In genomic region chr4:113674733-113675132, GRCh38 we compare ENCODE assay signal across 26 cellular contexts.
A peak's percentile ranks its signal among the peaks of the same experiment; 100 is the strongest.
DNase-seq lines count a peak whose midpoint lies in the region; ATAC-seq and TF ChIP-seq lines count a peak whose summit lies in the region.
"Had no signal": no experiment of that assay in that cellular context is flagged by ENCODE, and none has a peak within 500 bp of the region (broad histone marks: within the 10 kb centered on the region; RNA-seq: fewer than 3 reads in every experiment).

No MANE protein-coding gene starts in this region.

- no peaks in the 10 kb centered on the region for H3K27me3 ChIP-seq in BLaER1 treated with 17β-estradiol and CSF1 and Interleukin-3, amounts not matched to agents 10 nM and 100 nM
- H3K27me3 ChIP-seq in OCI-LY1 (ENCODE audit: insufficient read depth, low read length): no peaks in the 10 kb centered on the region
- H3K27me3 ChIP-seq: neutrophil, upper lobe of left lung had no signal

- H3K27me3 Mint-ChIP-seq in activated naive CD4-positive, alpha-beta T cell treated with anti-CD3 and anti-CD28 coated beads for 36 hours (ENCODE audit: low read depth): no peaks in the 10 kb centered on the region
- H3K27me3 Mint-ChIP-seq: activated B cell treated with CpG ODN at 0.5 μM for 24 hours; IgD-negative memory B cell; naive thymus-derived CD4-positive, alpha-beta T cell; progenitor cell of endocrine pancreas; T-cell had no signal

- no peak overlapping the region for H3K4me3 Mint-ChIP-seq in activated naive CD4-positive, alpha-beta T cell treated with anti-CD3 and anti-CD28 coated beads for 36 hours
- H3K4me3 Mint-ChIP-seq: activated B cell treated with CpG ODN at 0.5 μM for 24 hours; CD14-positive monocyte; HFFc6; IgD-negative memory B cell; immature natural killer cell; mesothelial cell of epicardium; naive thymus-derived CD4-positive, alpha-beta T cell; T-cell had no signal

- H3K4me3 ChIP-seq in BLaER1 treated with 17β-estradiol and CSF1 and Interleukin-3, amounts not matched to agents 10 nM and 100 nM: no peak overlapping the region
- no peak overlapping the region for H3K4me3 ChIP-seq in OCI-LY1 (ENCODE audit: low read depth, low read length, poor library complexity, severe bottlenecking)
- H3K4me3 ChIP-seq: coronary artery, upper lobe of left lung had no signal

- peaks cover 30 to 69% (median 50%) of the 10 kb centered on the region in 10 experiments for H3K4me1 ChIP-seq in BLaER1 treated with 17β-estradiol and CSF1 and Interleukin-3, amounts not matched to agents 10 nM and 100 nM
- peaks cover 63% of the 10 kb centered on the region for H3K4me1 ChIP-seq in OCI-LY1 (ENCODE audit: insufficient read depth, low read length, severe bottlenecking)

- no peak overlapping the region for H3K9ac ChIP-seq in BLaER1 treated with 17β-estradiol and CSF1 and Interleukin-3, amounts not matched to agents 10 nM and 100 nM
- H3K9ac ChIP-seq in OCI-LY1 (ENCODE audit: low read length): no peak overlapping the region

- DNase-seq in activated naive CD4-positive, alpha-beta T cell treated with anti-CD3 and anti-CD28 coated beads for 36 hours: no peak
- no peak for DNase-seq in activated naive CD4-positive, alpha-beta T cell treated with anti-CD3 and anti-CD28 coated beads, Interleukin-2, amount 50 U/mL, for 16 hours
- DNase-seq in midbrain (lab: John Stamatoyannopoulos, UW): peak; percentile 12
- DNase-seq: activated B cell treated with CpG ODN at 0.5 μM for 24 hours; activated CD4-positive, alpha-beta T cell treated with anti-CD3 and anti-CD28 coated beads, Interleukin-2, amount 50 U/mL, for 48 hours; effector CD8-positive, alpha-beta T cell; HFFc6; immature natural killer cell; naive thymus-derived CD4-positive, alpha-beta T cell; NCI-H2107; NCI-H446 treated with DMSO at 0.1 percent for 48 hours; OCI-M1; stimulated activated CD4-positive, alpha-beta T cell treated with anti-CD3 and anti-CD28 coated beads, Interleukin-4, amount 100 ng/mL, for 1 hour; T-cell had no signal

- H3K9me3 Mint-ChIP-seq in activated naive CD4-positive, alpha-beta T cell treated with anti-CD3 and anti-CD28 coated beads for 36 hours: no peaks in the 10 kb centered on the region
- H3K9me3 Mint-ChIP-seq: activated B cell treated with CpG ODN at 0.5 μM for 24 hours, HFFc6, IgD-negative memory B cell, immature natural killer cell, mesothelial cell of epicardium, T-cell had no signal

- no peaks in the 10 kb centered on the region; a peak in 1 of 22 replicates for H3K9me3 ChIP-seq in BLaER1 treated with 17β-estradiol and CSF1 and Interleukin-3, amounts not matched to agents 10 nM and 100 nM (replicated peaks in 1 of 11)
- no peaks in the 10 kb centered on the region for H3K9me3 ChIP-seq in OCI-LY1 (ENCODE audit: low read length)
- H3K9me3 ChIP-seq: neutrophil, upper lobe of left lung had no signal

- CTCF ChIA-PET in activated naive CD4-positive, alpha-beta T cell treated with anti-CD3 and anti-CD28 coated beads for 36 hours (lab: Charles Lee): interaction anchor here (0.5 to 1.8 kb wide), 5 partner anchors 10 to 127 kb away, joined by 3 to 5 read pairs (median 5); no protein-coding TSS in a partner anchor

- H4K20me1 ChIP-seq in BLaER1 treated with 17β-estradiol and CSF1 and Interleukin-3, amounts not matched to agents 10 nM and 100 nM: peaks cover 0 to 70% (median 0%) of the 10 kb centered on the region in 11 experiments; a peak in 8 of 22 replicates
- H4K20me1 ChIP-seq in OCI-LY1 (ENCODE audit: insufficient read depth, low read length): no peaks in the 10 kb centered on the region

- H3K9me2 ChIP-seq in OCI-LY1 (ENCODE audit: low read depth, low read length): no peaks in the 10 kb centered on the region

- H3K27ac Mint-ChIP-seq in activated naive CD4-positive, alpha-beta T cell treated with anti-CD3 and anti-CD28 coated beads for 36 hours: peak overlapping the region; percentile 15
- H3K27ac Mint-ChIP-seq: activated B cell treated with CpG ODN at 0.5 μM for 24 hours, HFFc6, IgD-negative memory B cell, immature natural killer cell, mesothelial cell of epicardium, progenitor cell of endocrine pancreas, T-cell had no signal

- H3F3A ChIP-seq in OCI-LY1 (ENCODE audit: insufficient read depth, low read length): no peaks in the 10 kb centered on the region

- ATAC-seq in GM21528 (IDR thresholded peaks at IDR 0.05; ENCODE audit: low FRiP score, unreplicated experiment) (no peak), GM18502 (IDR thresholded peaks at IDR 0.05; ENCODE audit: poor library complexity, unreplicated experiment) (no peak), GM18517 (IDR thresholded peaks at IDR 0.05; ENCODE audit: unreplicated experiment) (no peak)
- ATAC-seq: naive thymus-derived CD4-positive, alpha-beta T cell; T-cell had no signal

- H3K36me3 ChIP-seq in BLaER1 treated with 17β-estradiol and CSF1 and Interleukin-3, amounts not matched to agents 10 nM and 100 nM: peaks cover 3 to 59% (median 18%) of the 10 kb centered on the region in 11 experiments; a peak in 21 of 22 replicates
- peaks cover 53% of the 10 kb centered on the region for H3K36me3 ChIP-seq in OCI-LY1 (ENCODE audit: insufficient read depth, low read length)
- H3K36me3 ChIP-seq: neutrophil, upper lobe of left lung had no signal

- peaks cover 25% of the 10 kb centered on the region for H3K36me3 Mint-ChIP-seq in activated naive CD4-positive, alpha-beta T cell treated with anti-CD3 and anti-CD28 coated beads for 36 hours (ENCODE audit: low read depth)
- H3K36me3 Mint-ChIP-seq: mesothelial cell of epicardium had no signal

- intact Hi-C loops in activated naive CD4-positive, alpha-beta T cell treated with anti-CD3 and anti-CD28 coated beads for 36 hours (cut with micrococcal nuclease): no loop called here

- peaks cover 43% of the 10 kb centered on the region for H3K79me2 ChIP-seq in OCI-LY1 (ENCODE audit: insufficient read depth, low read length)

- peak overlapping the region in 10 of 11 experiments; percentile 1 to 64 (median 47); a peak in 17 of 22 replicates for H3K4me2 ChIP-seq in BLaER1 treated with 17β-estradiol and CSF1 and Interleukin-3, amounts not matched to agents 10 nM and 100 nM
- H3K4me2 ChIP-seq in OCI-LY1 (ENCODE audit: low read length): no peak overlapping the region

- H2AFZ ChIP-seq in OCI-LY1 (ENCODE audit: low read length): no peak overlapping the region

- TF ChIP-seq CTCF in OCI-LY1 (IDR thresholded peaks at IDR 0.05; ENCODE audit: low read length): no peak

- H3K27ac ChIP-seq in BLaER1 treated with 17β-estradiol and CSF1 and Interleukin-3, amounts not matched to agents 10 nM and 100 nM: no peak overlapping the region
- peak overlapping the region; percentile 36 for H3K27ac ChIP-seq in OCI-LY1 (ENCODE audit: low read depth, low read length, poor library complexity, severe bottlenecking)
- H3K27ac ChIP-seq: neutrophil had no signal

- H3K4me1 Mint-ChIP-seq in activated naive CD4-positive, alpha-beta T cell treated with anti-CD3 and anti-CD28 coated beads for 36 hours (ENCODE audit: low read depth): peaks cover 55% of the 10 kb centered on the region
